8 cellular contexts compared by ENCODE assay signal in the genomic region with DNA sequence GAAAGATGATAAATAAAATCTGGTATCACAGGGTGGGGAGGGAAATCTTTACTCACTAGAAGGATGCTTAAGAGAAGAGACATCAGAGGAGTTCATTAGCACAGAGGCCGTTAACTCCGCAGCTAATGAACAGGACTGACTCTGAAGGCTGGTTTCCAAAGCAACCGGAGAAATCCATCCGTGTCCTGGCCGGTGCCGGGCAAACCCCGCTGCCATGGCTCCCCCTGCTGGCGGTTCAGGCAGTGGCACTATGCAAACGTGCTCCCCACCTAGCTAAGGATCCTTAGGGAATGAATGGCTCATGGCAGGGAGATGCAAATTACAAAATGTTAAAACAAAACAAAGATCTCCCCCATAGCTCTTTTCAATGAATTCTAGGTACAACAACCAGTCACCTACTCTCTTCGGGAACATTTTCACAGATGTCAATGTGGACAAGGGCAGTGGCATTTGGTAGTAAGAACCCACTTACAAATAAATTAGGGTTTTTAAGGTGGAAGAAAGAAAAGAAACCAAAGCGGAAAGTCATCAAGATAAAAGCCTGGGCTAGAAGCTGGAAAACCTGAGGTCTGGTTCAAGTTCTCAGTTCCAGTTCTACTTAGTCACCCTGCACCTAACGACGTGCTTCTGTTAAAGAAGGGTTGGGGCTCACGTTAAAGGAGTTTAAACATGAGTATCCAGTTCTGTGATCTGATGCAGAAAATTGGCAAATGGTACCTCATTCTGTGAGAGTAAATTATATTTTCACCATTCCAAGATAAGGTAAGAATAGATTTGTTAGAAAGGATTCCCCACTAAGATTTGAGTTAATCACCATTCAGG.
A peak's percentile ranks its signal among the peaks of the same experiment; 100 is the strongest.
DNase-seq lines count a peak whose midpoint lies in the region; ATAC-seq and TF ChIP-seq lines count a peak whose summit lies in the region.

No MANE protein-coding gene starts in this region.

- DNase-seq in COR-L47 (lab: John Stamatoyannopoulos, UW): peak; percentile 45
- DNase-seq in NB4 (ENCODE audit: low read depth): peak; percentile 55
- peak; percentile 15 to 46 (median 30) for DNase-seq in activated CD4-positive, CD25-positive, alpha-beta regulatory T cell (lab: John Stamatoyannopoulos, UW)
- DNase-seq in central memory CD4-positive, alpha-beta T cell: peak; percentile 19
- DNase-seq in kidney tubule cell (ENCODE audit: low spot score): peak; percentile 70
- peak; percentile 30 for DNase-seq in stimulated activated CD4-positive, alpha-beta T cell treated with anti-CD3 and anti-CD28 coated beads, Interleukin-2, amount 100 ng/mL, for 4 hours (ENCODE audit: low read depth)

- TF ChIP-seq POLR2A in NB4 (IDR thresholded peaks at IDR 0.05; ENCODE audit: extremely low read depth, insufficient read length): no peak

- TF ChIP-seq CTCF in NB4 (IDR thresholded peaks at IDR 0.05; ENCODE audit: low read depth, low read length): peak; percentile 77

- no peak overlapping the region for H3K4me3 ChIP-seq in NB4 (ENCODE audit: low read depth, low read length)

- ATAC-seq in GM21390 (IDR thresholded peaks at IDR 0.05; ENCODE audit: unreplicated experiment) (peak; percentile 70), HG03439 (IDR thresholded peaks at IDR 0.05; ENCODE audit: unreplicated experiment) (no peak)

Comparison
In these comparisons a context has a peak if more than half of its experiments do, and no peak if none do; other contexts are left out.
1. DNase-seq: peak in every context shown above with its lines; median percentile 70 in kidney tubule cell; 55 in NB4; 45 in COR-L47; 30 in stimulated activated CD4-positive, alpha-beta T cell treated with anti-CD3 and anti-CD28 coated beads, Interleukin-2, amount 100 ng/mL, for 4 hours; 30 in activated CD4-positive, CD25-positive, alpha-beta regulatory T cell; 19 in central memory CD4-positive, alpha-beta T cell.